In the genomic region with DNA sequence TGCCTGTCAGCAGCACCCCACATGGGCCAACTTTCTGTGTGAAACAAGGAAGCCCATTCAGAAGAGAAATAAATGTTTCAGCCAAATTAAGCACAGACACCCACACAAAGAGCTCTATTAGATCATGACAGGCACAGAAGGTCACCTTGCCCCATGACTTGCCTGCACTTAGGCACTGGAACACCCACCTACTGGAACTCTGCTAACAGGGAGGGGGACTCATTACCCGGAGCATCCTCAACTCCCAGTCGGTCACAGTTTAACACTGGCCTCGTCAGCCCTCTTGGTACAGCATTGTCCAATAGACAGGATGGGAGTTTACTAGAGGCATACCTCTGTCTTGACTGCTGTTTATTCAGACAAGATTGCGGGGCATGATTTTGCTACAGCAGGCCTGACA, we compare ENCODE assay signal across 13 cellular contexts. TPM values are rescaled to one million over a fixed set of nuclear protein-coding genes. Genes with fewer than 3 reads are reported as not detected.
A peak's percentile ranks its signal among the peaks of the same experiment; 100 is the strongest.
DNase-seq lines count a peak whose midpoint lies in the region; ATAC-seq and TF ChIP-seq lines count a peak whose summit lies in the region.
"Had no signal": no experiment of that assay in that cellular context is flagged by ENCODE, and none has a peak within 500 bp of the region (broad histone marks: within the 10 kb centered on the region; RNA-seq: fewer than 3 reads in every experiment).

No MANE protein-coding gene starts in this region.

- DNase-seq in activated CD4-positive, alpha-beta T cell treated with anti-CD3 and anti-CD28 coated beads, Interleukin-2, amount 10 ng/mL, durations not matched to agents 24 days and 14 days: no peak
- DNase-seq in activated CD4-positive, alpha-beta T cell treated with anti-CD3 and anti-CD28 coated beads for 1 hour: no peak
- DNase-seq in Peyer's patch (no peak), heart left ventricle (peak in 2 of 5 donors; percentile 37 to 53), spleen (no peak), COR-L47 (lab: John Stamatoyannopoulos, UW) (no peak), left lung (no peak), AML-193 (lab: John Stamatoyannopoulos, UW) (no peak)
- DNase-seq: amniotic stem cell, NCI-H2107 had no signal

- no peaks in the 10 kb centered on the region for H3K27me3 ChIP-seq in Peyer's patch
- no peaks in the 10 kb centered on the region for H3K27me3 ChIP-seq in heart left ventricle
- no peaks in the 10 kb centered on the region for H3K27me3 ChIP-seq in spleen (replicated peaks in 1 of 7)
- no peaks in the 10 kb centered on the region for H3K27me3 ChIP-seq in left lung

- H3K27me3 Mint-ChIP-seq in activated CD4-positive, alpha-beta T cell treated with anti-CD3 and anti-CD28 coated beads, Interleukin-2, amount 10 ng/mL, durations not matched to agents 24 days and 14 days: no peaks in the 10 kb centered on the region

- peak overlapping the region; percentile 93 for H3K27ac Mint-ChIP-seq in activated CD4-positive, alpha-beta T cell treated with anti-CD3 and anti-CD28 coated beads, Interleukin-2, amount 10 ng/mL, durations not matched to agents 24 days and 14 days

- peaks cover 45% of the 10 kb centered on the region for H3K4me1 Mint-ChIP-seq in activated CD4-positive, alpha-beta T cell treated with anti-CD3 and anti-CD28 coated beads, Interleukin-2, amount 10 ng/mL, durations not matched to agents 24 days and 14 days

- no peak overlapping the region for H3K4me3 ChIP-seq in Peyer's patch
- no peak overlapping the region for H3K4me3 ChIP-seq in heart left ventricle
- no peak overlapping the region for H3K4me3 ChIP-seq in spleen
- H3K4me3 ChIP-seq in left lung: no peak overlapping the region
- H3K4me3 ChIP-seq: thoracic aorta had no signal

- H3K36me3 ChIP-seq in Peyer's patch (no peaks in the 10 kb centered on the region), heart left ventricle (peaks cover 0 to 14% (median 0%) of the 10 kb centered on the region in 9 donors), spleen (peaks cover 0 to 22% (median 9%) of the 10 kb centered on the region in 6 donors), left lung (no peaks in the 10 kb centered on the region)
- H3K36me3 ChIP-seq: thoracic aorta had no signal

- intact Hi-C loops in activated CD4-positive, alpha-beta T cell treated with anti-CD3 and anti-CD28 coated beads, Interleukin-2, amount 10 ng/mL, durations not matched to agents 24 days and 14 days (cut with micrococcal nuclease): loop anchor here (1.0 to 10.0 kb wide), 4 partner anchors 29 to 1221 kb away; no protein-coding TSS in a partner anchor
- intact Hi-C loops in heart left ventricle (cut with DNase I): loop anchor here in 1 of 10 donors (10.0 kb wide), 1 partner anchor 121 kb away; no protein-coding TSS in a partner anchor
- intact Hi-C loops in spleen (cut with DNase I; ENCODE audit: low total_unique reads): no loop called here
- intact Hi-C loops in left lung (cut with DNase I): no loop called here

- peaks cover 0 to 21% (median 14%) of the 10 kb centered on the region in 4 donors for H3K4me1 ChIP-seq in Peyer's patch
- peaks cover 0 to 73% (median 48%) of the 10 kb centered on the region in 12 donors for H3K4me1 ChIP-seq in heart left ventricle
- peaks cover 20 to 79% (median 49%) of the 10 kb centered on the region in 6 donors for H3K4me1 ChIP-seq in spleen
- peaks cover 11 to 30% of the 10 kb centered on the region in 2 donors for H3K4me1 ChIP-seq in left lung

- peak overlapping the region; percentile 39 for H3K4me3 Mint-ChIP-seq in activated CD4-positive, alpha-beta T cell treated with anti-CD3 and anti-CD28 coated beads, Interleukin-2, amount 10 ng/mL, durations not matched to agents 24 days and 14 days
- H3K4me3 Mint-ChIP-seq: neural crest cell had no signal

- no peaks in the 10 kb centered on the region for H3K9me3 ChIP-seq in Peyer's patch
- H3K9me3 ChIP-seq in heart left ventricle: no peaks in the 10 kb centered on the region
- H3K9me3 ChIP-seq in spleen: no peaks in the 10 kb centered on the region
- H3K9me3 ChIP-seq in left lung: no peaks in the 10 kb centered on the region
- H3K9me3 ChIP-seq: thoracic aorta had no signal

- no peaks in the 10 kb centered on the region for H3K9me3 Mint-ChIP-seq in activated CD4-positive, alpha-beta T cell treated with anti-CD3 and anti-CD28 coated beads, Interleukin-2, amount 10 ng/mL, durations not matched to agents 24 days and 14 days
- H3K9me3 Mint-ChIP-seq: neural crest cell had no signal

- TF ChIP-seq CTCF in Peyer's patch (IDR thresholded peaks at IDR 0.05) (no peak), heart left ventricle (IDR thresholded peaks at IDR 0.05) (no peak), spleen (IDR thresholded peaks at IDR 0.05 in 8 of 11, conservative IDR thresholded peaks at IDR 0.05 in 3 of 11) (no peak), left lung (IDR thresholded peaks at IDR 0.05) (no peak)

- H3K27ac ChIP-seq in Peyer's patch (peak overlapping the region; percentile 33 to 80 (median 72)), heart left ventricle (peak overlapping the region in 11 of 12 donors; percentile 22 to 75 (median 54)), spleen (peak overlapping the region in 7 of 8 donors; percentile 48 to 84 (median 56)), left lung (peak overlapping the region in 1 of 2 donors; percentile 43)
- H3K27ac ChIP-seq: RWPE1, thoracic aorta had no signal

- ATAC-seq in heart left ventricle (peak; percentile 35 to 67 (median 62)), left lung (no peak)

- 37 to 52% (median 39%) methylated on average over 4 of the region's 4 CpGs for WGBS in heart left ventricle, 4 donors
- WGBS in spleen, 5 donors: 77 to 90% (median 82%) methylated on average over 4 of the region's 4 CpGs

- no peak for TF ChIP-seq POLR2A in Peyer's patch (IDR thresholded peaks at IDR 0.05)
- TF ChIP-seq POLR2A in heart left ventricle (IDR thresholded peaks at IDR 0.05): no peak
- TF ChIP-seq POLR2A in spleen (IDR thresholded peaks at IDR 0.05): no peak

- peaks cover 2% of the 10 kb centered on the region for H3K36me3 Mint-ChIP-seq in activated CD4-positive, alpha-beta T cell treated with anti-CD3 and anti-CD28 coated beads, Interleukin-2, amount 10 ng/mL, durations not matched to agents 24 days and 14 days (ENCODE audit: low read depth)

RNA-seq across cellular contexts. Expression of gene GFOD1, which starts 31.8 kb away (rescaled TPM):
- 9.8 and 10.2 TPM in 2 replicates for total RNA-seq in activated CD4-positive, alpha-beta T cell treated with anti-CD3 and anti-CD28 coated beads, Interleukin-2, amount 10 ng/mL, durations not matched to agents 24 days and 14 days
- 10 to 100 TPM; 10.7 to 24.2 (median 17.6) TPM for total RNA-seq in Peyer's patch
- total RNA-seq in heart left ventricle: 10 to 100 TPM; 25.0 to 65.8 (median 41.9) TPM
- 10 to 100 TPM; 16.2 to 41.5 TPM for polyA plus RNA-seq in heart left ventricle
- 10 to 100 TPM; 16.0 to 54.0 (median 37.4) TPM for total RNA-seq in spleen
- 1 to 10 TPM; 3.4 to 8.2 (median 4.2) TPM for polyA plus RNA-seq in spleen
- total RNA-seq in left lung: 10 to 100 TPM in 1 of 2 donors, 1 to 10 TPM in 1; 8.7 to 19.6 TPM
